In the genomic region with DNA sequence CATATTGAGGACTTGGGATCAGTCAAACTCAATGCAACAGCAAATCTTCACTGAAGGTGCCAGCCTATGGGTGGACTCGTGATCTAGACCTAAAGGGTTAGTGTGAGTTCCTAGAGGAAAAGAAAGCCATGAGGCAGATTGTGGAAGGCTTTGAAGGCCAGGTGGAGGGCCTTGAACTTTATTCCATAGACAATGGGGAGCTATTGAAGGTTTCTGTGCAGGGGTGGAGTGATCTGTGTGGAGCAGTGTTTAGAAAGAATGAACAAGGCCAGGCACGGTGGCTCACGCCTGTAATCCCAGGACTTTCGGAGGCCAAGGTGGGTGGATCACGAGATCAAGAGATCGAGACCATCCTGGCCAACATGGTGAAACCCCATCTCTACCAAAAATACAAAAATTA, we compare ENCODE assay signal across 36 cellular contexts.
"Had no signal": no experiment of that assay in that cellular context is flagged by ENCODE, and none has a peak within 500 bp of the region (broad histone marks: within the 10 kb centered on the region; RNA-seq: fewer than 3 reads in every experiment).

No MANE protein-coding gene starts in this region.

- H3K27ac ChIP-seq: adrenal gland, body of pancreas, brain microvascular endothelial cell, breast epithelium, VCaP had no signal

- ATAC-seq: activated CD8-positive, alpha-beta T cell treated with anti-CD3 and anti-CD28 coated beads for 36 hours; activated naive CD4-positive, alpha-beta T cell treated with anti-CD3 and anti-CD28 coated beads, Interleukin-2, amount 50 U/mL, for 72 hours; activated T-helper 17 cell treated with anti-CD3 and anti-CD28 coated beads, Interleukin-2, amount 50 U/mL, for 72 hours; body of pancreas had no signal

- FAIRE-seq: astrocyte, TTC549 had no signal

- DNase-seq: activated B cell treated with CpG ODN at 0.5 μM for 24 hours; activated CD4-positive, alpha-beta memory T cell treated with anti-CD3 and anti-CD28 coated beads for 36 hours; activated CD4-positive, alpha-beta T cell treated with anti-CD3 and anti-CD28 coated beads for 4 hours; activated CD4-positive, alpha-beta T cell treated with anti-CD3 and anti-CD28 coated beads, Interleukin-2, amount 10 ng/mL, durations not matched to agents 24 days and 14 days; activated CD4-positive, alpha-beta T cell treated with anti-CD3 and anti-CD28 coated beads, Interleukin-2, amount 50 U/mL, for 1 hour; activated CD4-positive, alpha-beta T cell treated with anti-CD3 and anti-CD28 coated beads, Interleukin-2, amount 50 U/mL, for 4 hours; activated CD4-positive, CD25-positive, alpha-beta regulatory T cell treated with anti-CD3 and anti-CD28 coated beads, Interleukin-2, amount 50 U/mL, for 72 hours; activated CD8-positive, alpha-beta memory T cell treated with anti-CD3 and anti-CD28 coated beads, Interleukin-2, amount 50 U/mL, for 4 hours; activated CD8-positive, alpha-beta T cell treated with anti-CD3 and anti-CD28 coated beads for 36 hours; activated effector memory CD4-positive, alpha-beta T cell treated with anti-CD3 and anti-CD28 coated beads, Interleukin-2, amount 50 U/mL, for 16 hours; activated gamma-delta T cell treated with Interleukin-2 at 50 U/mL for 16 hours; activated naive CD4-positive, alpha-beta T cell; activated naive CD4-positive, alpha-beta T cell treated with anti-CD3 and anti-CD28 coated beads for 36 hours; activated naive CD4-positive, alpha-beta T cell treated with anti-CD3 and anti-CD28 coated beads, Interleukin-2, amount 50 U/mL, for 16 hours; activated naive CD8-positive, alpha-beta T cell treated with anti-CD3 and anti-CD28 coated beads for 36 hours; activated T-cell treated with anti-CD3 and anti-CD28 coated beads for 4 hours; activated T-cell treated with anti-CD3 and anti-CD28 coated beads, Interleukin-2, amount 50 U/mL, for 1 hour; activated T-cell treated with anti-CD3 and anti-CD28 coated beads, Interleukin-2, amount 50 U/mL, for 48 hours; amniotic stem cell; aorta; body of pancreas; brain microvascular endothelial cell; central memory CD4-positive, alpha-beta T cell; T-helper 1 cell; T-helper 2 cell; T-helper 9 cell had no signal

- H3K27ac Mint-ChIP-seq: activated B cell treated with CpG ODN at 0.5 μM for 24 hours; activated CD4-positive, alpha-beta memory T cell treated with anti-CD3 and anti-CD28 coated beads for 36 hours; activated CD4-positive, alpha-beta T cell treated with anti-CD3 and anti-CD28 coated beads, Interleukin-2, amount 10 ng/mL, durations not matched to agents 24 days and 14 days; activated CD8-positive, alpha-beta T cell treated with anti-CD3 and anti-CD28 coated beads for 36 hours; activated naive CD4-positive, alpha-beta T cell treated with anti-CD3 and anti-CD28 coated beads for 36 hours; activated naive CD4-positive, alpha-beta T cell treated with anti-CD3 and anti-CD28 coated beads, Interleukin-2, amount 50 U/mL, for 72 hours; activated naive CD8-positive, alpha-beta T cell treated with anti-CD3 and anti-CD28 coated beads for 36 hours; activated T-helper 1 cell treated with anti-CD3 and anti-CD28 coated beads, Interleukin-12 subunit alpha, Interleukin-12 subunit beta, Interleukin-2, Interleukin-4 antibody, amounts not matched to agents 30 ng/mL and 10 ng/mL and 1 ng/mL, durations not matched to agents 14 hours and 24 hours and 36 hours; activated T-helper 17 cell treated with anti-CD3 and anti-CD28 coated beads, Interleukin-2, amount 50 U/mL, for 72 hours; T-helper 1 cell treated with Interleukin-12 subunit alpha and Interleukin-12 subunit beta and Interleukin-4 antibody, amounts not matched to agents 30 μg/mL and 1 μg/mL, for 36 hours; T-helper 2 cell treated with Interferon-gamma antibody and Interleukin-4, amounts not matched to agents 5 μg/mL and 100 μg/mL, for 36 hours had no signal

- H3K36me3 ChIP-seq: breast epithelium had no signal

- H3K4me3 Mint-ChIP-seq: activated B cell treated with CpG ODN at 0.5 μM for 24 hours; activated CD4-positive, alpha-beta memory T cell treated with anti-CD3 and anti-CD28 coated beads for 36 hours; activated CD4-positive, alpha-beta T cell treated with anti-CD3 and anti-CD28 coated beads, Interleukin-2, amount 10 ng/mL, durations not matched to agents 24 days and 14 days; activated CD8-positive, alpha-beta T cell treated with anti-CD3 and anti-CD28 coated beads for 36 hours; activated naive CD4-positive, alpha-beta T cell treated with anti-CD3 and anti-CD28 coated beads for 36 hours; activated naive CD8-positive, alpha-beta T cell treated with anti-CD3 and anti-CD28 coated beads for 36 hours; activated T-helper 1 cell treated with anti-CD3 and anti-CD28 coated beads, Interleukin-12 subunit alpha, Interleukin-12 subunit beta, Interleukin-2, Interleukin-4 antibody, amounts not matched to agents 30 ng/mL and 10 ng/mL and 1 ng/mL, durations not matched to agents 14 hours and 24 hours and 36 hours; activated T-helper 17 cell treated with anti-CD3 and anti-CD28 coated beads, Interleukin-2, amount 50 U/mL, for 72 hours; T-helper 1 cell treated with Interleukin-12 subunit alpha and Interleukin-12 subunit beta and Interleukin-4 antibody, amounts not matched to agents 30 μg/mL and 1 μg/mL, for 36 hours; T-helper 2 cell treated with Interferon-gamma antibody and Interleukin-4, amounts not matched to agents 5 μg/mL and 100 μg/mL, for 36 hours had no signal

- H3K4me1 Mint-ChIP-seq: activated B cell treated with CpG ODN at 0.5 μM for 24 hours had no signal

- H3K9me3 Mint-ChIP-seq: activated B cell treated with CpG ODN at 0.5 μM for 24 hours; activated CD4-positive, alpha-beta memory T cell treated with anti-CD3 and anti-CD28 coated beads for 36 hours; activated CD8-positive, alpha-beta T cell treated with anti-CD3 and anti-CD28 coated beads for 36 hours; activated naive CD4-positive, alpha-beta T cell treated with anti-CD3 and anti-CD28 coated beads for 36 hours; activated naive CD8-positive, alpha-beta T cell treated with anti-CD3 and anti-CD28 coated beads for 36 hours; activated T-helper 1 cell treated with anti-CD3 and anti-CD28 coated beads, Interleukin-12 subunit alpha, Interleukin-12 subunit beta, Interleukin-2, Interleukin-4 antibody, amounts not matched to agents 30 ng/mL and 10 ng/mL and 1 ng/mL, durations not matched to agents 14 hours and 24 hours and 36 hours; activated T-helper 17 cell treated with anti-CD3 and anti-CD28 coated beads, Interleukin-2, amount 50 U/mL, for 72 hours; T-helper 2 cell treated with Interferon-gamma antibody and Interleukin-4, amounts not matched to agents 5 μg/mL and 100 μg/mL, for 36 hours had no signal

- H3K9me3 ChIP-seq: adrenal gland, body of pancreas, breast epithelium had no signal

- H3K4me3 ChIP-seq: adrenal gland, body of pancreas, breast epithelium had no signal

- H3K4me1 ChIP-seq: adrenal gland, body of pancreas, breast epithelium had no signal

- H3K27me3 ChIP-seq: adrenal gland, body of pancreas, brain microvascular endothelial cell, breast epithelium had no signal

- H3K27me3 Mint-ChIP-seq: activated B cell treated with CpG ODN at 0.5 μM for 24 hours; activated CD4-positive, alpha-beta memory T cell treated with anti-CD3 and anti-CD28 coated beads for 36 hours; activated CD4-positive, alpha-beta T cell treated with anti-CD3 and anti-CD28 coated beads, Interleukin-2, amount 10 ng/mL, durations not matched to agents 24 days and 14 days; activated CD8-positive, alpha-beta T cell treated with anti-CD3 and anti-CD28 coated beads for 36 hours; activated naive CD8-positive, alpha-beta T cell treated with anti-CD3 and anti-CD28 coated beads for 36 hours; activated T-helper 17 cell treated with anti-CD3 and anti-CD28 coated beads, Interleukin-2, amount 50 U/mL, for 72 hours had no signal
